In genomic region chr9:72364679-72365524, GRCh38 we compare ENCODE assay signal across 8 cellular contexts. TPM values are rescaled to one million over a fixed set of nuclear protein-coding genes. Genes with fewer than 3 reads are reported as not detected.
DNase-seq lines count a peak whose midpoint lies in the region; ATAC-seq, FAIRE-seq and TF ChIP-seq lines count a peak whose summit lies in the region.

Gene ZFAND5 (minus strand): TSS chr9:72365208. CDS start chr9:72360778, 4,430 bp downstream.

- H4K91ac ChIP-seq in H1 (replicated peaks; ENCODE audit: insufficient read length, low read length) = peak within 1 kb of the TSS; percentile 96
- peak within 1 kb of the TSS; percentile 97 for H4K91ac ChIP-seq in mesenchymal stem cell (ENCODE audit: low read length)

- H2BK5ac ChIP-seq in H1 (ENCODE audit: low read depth, low read length) = peak within 1 kb of the TSS; percentile 94
- peak within 1 kb of the TSS; percentile 94 for H2BK5ac ChIP-seq in mesenchymal stem cell (ENCODE audit: low read depth, low read length, poor library complexity, severe bottlenecking)

- TF ChIP-seq EP300 in H1 (IDR thresholded peaks at IDR 0.05; ENCODE audit: borderline replicate concordance in 1 of 2, low read depth in 2 of 2, low read length in 2 of 2) = peak; percentile 49 to 55; a peak in 2 of 3 replicates

- H3K27me3 ChIP-seq in H1 (replicated peaks in 1 of 4; ENCODE audit: control insufficient read depth in 3 of 4, extremely low read depth in 1 of 4, insufficient read depth in 3 of 4, low read length in 3 of 4) (no peaks in the 10 kb centered on the region), mesenchymal stem cell (ENCODE audit: control insufficient read depth in 1 of 2, insufficient read depth in 1 of 2, low read length in 2 of 2) (no peaks in the 10 kb centered on the region)

- peak; percentile 78 for ATAC-seq in GM19468 (IDR thresholded peaks at IDR 0.05; ENCODE audit: extremely low read depth, unreplicated experiment)

- FAIRE-seq in H1 (lab: Jason Lieb, UNC) = no peak

- H3K14ac ChIP-seq in H1 (ENCODE audit: insufficient read length) (no peak within 1 kb of the TSS), mesenchymal stem cell (ENCODE audit: low read length in 2 of 2) (peak within 1 kb of the TSS; percentile 99)

- peaks cover 0 to 8% (median 0%) of the 10 kb centered on the region in 4 experiments; a peak in 4 of 7 replicates for H3K4me1 ChIP-seq in H1 (replicated peaks in 1 of 4; ENCODE audit: control insufficient read depth in 3 of 4, insufficient read depth in 4 of 4, low read length in 3 of 4)
- no peaks in the 10 kb centered on the region for H3K4me1 ChIP-seq in mesenchymal stem cell (ENCODE audit: control insufficient read depth, insufficient read depth, low read depth, low read length)

- POLR2A ChIA-PET in H1 (lab: Charles Lee; ENCODE audit: partially characterized antibody) = interaction anchor here (0.6 to 4.8 kb wide), 68 partner anchors 8 to 479 kb away, joined by 3 to 37 read pairs (median 4); no protein-coding TSS in a partner anchor

- H4K20me1 ChIP-seq in H1 (replicated peaks in 1 of 2; ENCODE audit: control insufficient read depth in 1 of 2, insufficient read depth in 2 of 2, low read length in 2 of 2) = peaks cover 19 to 23% of the 10 kb centered on the region in 2 experiments

- 0% methylated on average over 15 of the region's 110 CpGs; no CpG with 5 or more reads in 1 of the 2 experiments for WGBS in H1 (ENCODE audit: extremely low coverage in 1 of 2, insufficient coverage in 1 of 2, insufficient read length in 1 of 2, insufficient replicate concordance in 2 of 2, low coverage in 1 of 2, low lambda C conversion rate in 2 of 2, missing lambda C conversion rate in 1 of 2), 2 experiments
- under 1% methylated on average over 48 of the region's 110 CpGs for WGBS in mesenchymal stem cell

- H3K23me2 ChIP-seq in H1 (ENCODE audit: low read depth, low read length) = peaks cover 6% of the 10 kb centered on the region; the same call in 1 of the 2 replicates

- H3K4ac ChIP-seq in H1 (replicated peaks; ENCODE audit: insufficient read length, low read depth, low read length) = peak within 1 kb of the TSS; percentile 94
- peak within 1 kb of the TSS; percentile 75 to 98 for H3K4ac ChIP-seq in mesenchymal stem cell (ENCODE audit: low read depth in 1 of 2, low read length in 2 of 2)

- peak within 1 kb of the TSS; percentile 79 to 97 for H3K4me2 ChIP-seq in H1 (ENCODE audit: insufficient read depth in 1 of 2, low read depth in 2 of 2, low read length in 2 of 2)
- H3K4me2 ChIP-seq in mesenchymal stem cell (ENCODE audit: low read length, poor library complexity, severe bottlenecking) = peak within 1 kb of the TSS; percentile 83

- TF ChIP-seq RAD21 in H1 (IDR thresholded peaks at IDR 0.05 in 1 of 2, conservative IDR thresholded peaks at IDR 0.05 in 1 of 2; ENCODE audit: low read depth in 2 of 2, low read length in 2 of 2) = peak in 1 of 2 experiments; percentile 8; a peak in 3 of 4 replicates

- peak within 1 kb of the TSS; percentile 94; the same call in 1 of the 2 replicates for H2BK12ac ChIP-seq in H1 (ENCODE audit: low read depth, low read length)
- peak within 1 kb of the TSS; percentile 23 to 85 for H2BK12ac ChIP-seq in mesenchymal stem cell (ENCODE audit: low read length in 2 of 2)

- H3K27ac ChIP-seq in H1 (ENCODE audit: low read depth, low read length) (peak within 1 kb of the TSS; percentile 93), mesenchymal stem cell (ENCODE audit: low read length, poor library complexity, severe bottlenecking) (peak within 1 kb of the TSS; percentile 99)

- no peak within 1 kb of the TSS for H3K23ac ChIP-seq in H1 (ENCODE audit: insufficient read length)
- H3K23ac ChIP-seq in mesenchymal stem cell (ENCODE audit: low read length in 2 of 2) = peak within 1 kb of the TSS; percentile 52 to 90

- H3K9ac ChIP-seq in H1 (replicated peaks in 1 of 4; ENCODE audit: extremely low read depth in 1 of 4, low read depth in 3 of 4, low read length in 3 of 4) (peak within 1 kb of the TSS; percentile 95 to 100 (median 97)), mesenchymal stem cell (ENCODE audit: low read length) (peak within 1 kb of the TSS; percentile 97)

- TF ChIP-seq CTCF in H1 (IDR thresholded peaks at IDR 0.05; ENCODE audit: control extremely low read depth in 1 of 3, insufficient read depth in 1 of 3, low read depth in 1 of 3, low read length in 3 of 3) = no peak; a peak in 1 of 4 replicates

- H2BK15ac ChIP-seq in H1 (ENCODE audit: low read length) = peak within 1 kb of the TSS; percentile 81; the same call in 1 of the 2 replicates
- peak within 1 kb of the TSS; percentile 90 for H2BK15ac ChIP-seq in mesenchymal stem cell (ENCODE audit: low read depth, poor library complexity, severe bottlenecking)

- H3K4me3 ChIP-seq in H1 (ENCODE audit: extremely low read depth in 1 of 4, insufficient read depth in 2 of 4, low read depth in 3 of 4, low read length in 4 of 4) (peak within 1 kb of the TSS; percentile 84 to 99 (median 96)), mesenchymal stem cell (ENCODE audit: insufficient read depth in 1 of 2, low read depth in 1 of 2, low read length in 2 of 2) (peak within 1 kb of the TSS; percentile 80 to 89)

- H2AK5ac ChIP-seq in H1 (ENCODE audit: low read depth, low read length) = no peak within 1 kb of the TSS; the same call in 1 of the 2 replicates
- H2AK5ac ChIP-seq in mesenchymal stem cell (ENCODE audit: low read length, severe bottlenecking) = peak within 1 kb of the TSS; percentile 93

- H2AFZ ChIP-seq in H1 (ENCODE audit: low read length) (peak within 1 kb of the TSS; percentile 45; the same call in 1 of the 2 replicates), mesenchymal stem cell (ENCODE audit: low read depth, low read length) (peak within 1 kb of the TSS; percentile 29)

- H2BK20ac ChIP-seq in H1 (ENCODE audit: low read length) = no peak within 1 kb of the TSS

- DNase-seq in COLO668 (lab: John Stamatoyannopoulos, UW; ENCODE audit: unreplicated experiment) (peak; percentile 99), HS-5 (ENCODE audit: low read depth) (peak; percentile 85), NOMO-1 treated with DMSO at 0.1 percent for 48 hours (lab: John Stamatoyannopoulos, UW; ENCODE audit: unreplicated experiment) (peak; percentile 75), H1 (ENCODE audit: low read depth in 1 of 2, low spot score in 2 of 2) (peak; percentile 90 to 94), mesenchymal stem cell (peak; percentile 99)
- peak; percentile 70 to 86 (median 84) for DNase-seq in activated CD8-positive, alpha-beta memory T cell treated with anti-CD3 and anti-CD28 coated beads for 48 hours (ENCODE audit: low read depth in 2 of 3, low spot score in 2 of 3)
- peak; percentile 92 for DNase-seq in stimulated activated CD8-positive, alpha-beta memory T cell treated with anti-CD3 and anti-CD28 coated beads, Interleukin-12 subunit alpha, Interleukin-12 subunit beta, amount 100 ng/mL, for 4 hours (ENCODE audit: low read depth)

- H4K5ac ChIP-seq in H1 (ENCODE audit: insufficient read length, low read depth, low read length) = peak within 1 kb of the TSS; percentile 98

- H3K79me1 ChIP-seq in H1 (ENCODE audit: low read depth, low read length) = no peaks in the 10 kb centered on the region; the same call in 1 of the 2 replicates
- H3K79me1 ChIP-seq in mesenchymal stem cell (replicated peaks; ENCODE audit: low read length, poor library complexity, severe bottlenecking) = no peaks in the 10 kb centered on the region

- H2BK120ac ChIP-seq in H1 (replicated peaks; ENCODE audit: low read depth, low read length) = peak within 1 kb of the TSS; percentile 97
- H2BK120ac ChIP-seq in mesenchymal stem cell (ENCODE audit: low read depth, low read length) = peak within 1 kb of the TSS; percentile 97

- peaks cover 42 to 51% of the 10 kb centered on the region in 2 experiments for H3K79me2 ChIP-seq in H1 (ENCODE audit: control insufficient read depth in 1 of 2, insufficient read depth in 2 of 2, low read length in 2 of 2)

- H3K36me3 ChIP-seq in H1 (ENCODE audit: control insufficient read depth in 2 of 4, insufficient read depth in 4 of 4, low read length in 3 of 4) (peaks cover 5 to 44% (median 12%) of the 10 kb centered on the region in 4 experiments; a peak in 6 of 8 replicates), mesenchymal stem cell (ENCODE audit: control insufficient read depth in 1 of 2, insufficient read depth in 2 of 2, low read depth in 1 of 2, low read length in 2 of 2) (peaks cover 0 to 26% of the 10 kb centered on the region in 2 experiments)

- H3K9me3 ChIP-seq in H1 (ENCODE audit: insufficient read depth in 2 of 2, low read depth in 1 of 2, low read length in 1 of 2) (no peaks in the 10 kb centered on the region), mesenchymal stem cell (ENCODE audit: control insufficient read depth, low read length) (no peaks in the 10 kb centered on the region)

- peak within 1 kb of the TSS; percentile 99 for H4K8ac ChIP-seq in H1 (ENCODE audit: extremely low read depth, insufficient read depth, low read length)
- H4K8ac ChIP-seq in mesenchymal stem cell (ENCODE audit: low read length) = peak within 1 kb of the TSS; percentile 91

- H3K18ac ChIP-seq in H1 (ENCODE audit: extremely low read depth, low read length) = peak within 1 kb of the TSS; percentile 81
- peak within 1 kb of the TSS; percentile 99 to 100 for H3K18ac ChIP-seq in mesenchymal stem cell (ENCODE audit: low read depth in 1 of 2, low read length in 2 of 2)

- CTCF ChIA-PET in H1 (lab: Charles Lee; ENCODE audit: partially characterized antibody) = interaction anchor here (0.8 to 1.6 kb wide), 5 partner anchors 33 to 284 kb away, joined by 3 to 4 read pairs (median 3); no protein-coding TSS in a partner anchor

- peak within 1 kb of the TSS; percentile 93 for H3K56ac ChIP-seq in H1 (replicated peaks; ENCODE audit: insufficient read length, low read depth, low read length)

- TF ChIP-seq POLR2A in H1 (IDR thresholded peaks at IDR 0.05; ENCODE audit: control extremely low read depth in 1 of 2, low read depth in 2 of 2, low read length in 2 of 2) = peak; percentile 99 to 100

TF ChIP-seq in H1, 55 proteins besides CTCF, POLR2A, EP300 and RAD21 (continues in another document):
- TF ChIP-seq RBBP5 (IDR thresholded peaks at IDR 0.05; ENCODE audit: borderline replicate concordance, low read depth, low read length) (peak; percentile 84; the same call in 1 of the 2 replicates), KDM1A (IDR thresholded peaks at IDR 0.05; ENCODE audit: borderline replicate concordance, low read length) (no peak), CBX8 (IDR thresholded peaks at IDR 0.05; ENCODE audit: borderline replicate concordance, low read depth, low read length) (no peak), BCL11A (IDR thresholded peaks at IDR 0.05; ENCODE audit: low read depth in 2 of 2, low read length in 2 of 2) (no peak)

RNA-seq across cellular contexts. Expression of gene ZFAND5, which starts in this region (rescaled TPM):
- total RNA-seq in H1 (2021; fragmentation: NEBNext Ultra II Directional; extraction: Animal tissue kit (Norgen Biotek cat#: 25700)) = 209 and 225 TPM in 2 replicates
- polyA plus RNA-seq in H1 (2011; rRNA removed) = 76.7 and 79.5 TPM in 2 replicates
- polyA plus RNA-seq in H1 (2011; cell fraction: cytosol; rRNA removed) = 93.8 TPM
- 102 TPM for polyA plus RNA-seq in H1 (2011; cell fraction: nucleus; rRNA removed)
- 128 to 145 TPM (median 140 TPM) in 4 replicates for polyA plus RNA-seq in H1 (2012, experiment 1 of 2)
- 35.5 TPM for polyA plus RNA-seq in H1 (2012, experiment 2 of 2)
- 126 TPM for polyA plus RNA-seq in H1 (2013, experiment 1 of 2)
- 119 TPM for polyA plus RNA-seq in H1 (2013, experiment 2 of 2)
- 92.1 and 117 TPM in 2 replicates for polyA minus RNA-seq in H1 (2011; rRNA and poly(A)+ RNA removed)
- 96.7 TPM for polyA minus RNA-seq in H1 (2011; cell fraction: cytosol; rRNA and poly(A)+ RNA removed)
- polyA minus RNA-seq in H1 (2011; cell fraction: nucleus; rRNA and poly(A)+ RNA removed) = 173 TPM
- polyA plus RNA-seq in mesenchymal stem cell (2013, experiment 1 of 2) = 183 TPM
- 181 TPM for polyA plus RNA-seq in mesenchymal stem cell (2013, experiment 2 of 2)

Comparison
In these comparisons a context has a peak if more than half of its experiments do, and no peak if none do; other contexts are left out.
1. Peak in every context shown above with its lines: DNase-seq, ATAC-seq, H3K4me3 ChIP-seq and H3K27ac ChIP-seq.